In the genomic region with DNA sequence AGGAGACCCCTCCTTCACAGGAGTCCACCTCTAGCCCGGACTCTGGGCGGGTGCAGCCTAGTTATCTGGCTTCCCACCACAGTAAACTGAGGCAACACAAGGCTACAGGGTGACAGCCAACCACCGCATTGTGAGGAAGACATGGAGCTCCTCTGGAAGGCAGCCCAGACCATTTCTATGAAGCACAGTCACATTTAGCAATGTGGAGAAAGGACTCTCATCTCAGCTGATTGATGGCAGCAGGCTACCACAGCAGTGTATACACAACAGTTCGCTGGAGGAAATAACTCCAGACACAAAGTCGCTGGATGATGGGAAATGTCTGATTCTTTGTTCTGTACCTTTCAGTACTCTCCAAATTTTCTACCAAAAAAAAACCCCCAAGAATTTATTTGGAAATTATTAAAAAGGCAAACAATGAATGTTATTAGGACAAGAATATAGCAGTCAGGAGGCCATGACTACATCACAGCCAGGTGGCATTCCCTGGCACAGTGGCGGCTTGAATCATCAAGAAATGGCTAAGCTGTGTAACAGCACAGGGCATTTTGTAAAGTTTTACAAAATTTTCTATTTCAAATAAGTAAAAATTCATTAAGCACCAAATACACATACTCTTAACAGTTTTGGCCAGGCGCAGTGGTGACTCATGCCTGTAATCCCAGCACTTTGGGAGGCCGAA, we compare ENCODE assay signal across 19 cellular contexts. TPM values are rescaled to one million over a fixed set of nuclear protein-coding genes. Genes with fewer than 3 reads are reported as not detected.
DNase-seq lines count a peak whose midpoint lies in the region; FAIRE-seq and TF ChIP-seq lines count a peak whose summit lies in the region.
"Had no signal": no experiment of that assay in that cellular context is flagged by ENCODE, and none has a peak within 500 bp of the region (broad histone marks: within the 10 kb centered on the region; RNA-seq: fewer than 3 reads in every experiment).

No MANE protein-coding gene starts in this region.

- no peak overlapping the region for H3K9ac ChIP-seq in BLaER1
- H3K9ac ChIP-seq: GM23248 had no signal

- H3K27ac ChIP-seq in BLaER1 (no peak overlapping the region; the same call in 1 of the 2 replicates), dorsolateral prefrontal cortex (peak overlapping the region in 53 of 59 donors; percentile 0 to 83 (median 64))
- H3K27ac ChIP-seq: C4-2B, GM23248, SJSA1 had no signal

- no peak for TF ChIP-seq POLR2A in GM12892 (IDR thresholded peaks at IDR 0.05; ENCODE audit: low read depth, low read length)

- no peaks in the 10 kb centered on the region for H3K27me3 ChIP-seq in BLaER1
- H3K27me3 ChIP-seq in MG63, result no peaks in the 10 kb centered on the region
- no peaks in the 10 kb centered on the region for H3K27me3 ChIP-seq in dorsolateral prefrontal cortex
- H3K27me3 ChIP-seq: SJSA1 had no signal

- peak; percentile 19 for DNase-seq in MG63
- no peak for DNase-seq in dorsolateral prefrontal cortex
- DNase-seq in pons (ENCODE audit: low spot score), result peak; percentile 58
- DNase-seq in GM20000 (ENCODE audit: low spot score), result no peak
- DNase-seq in activated CD4-positive, alpha-beta T cell treated with anti-CD3 and anti-CD28 coated beads, Interleukin-2, amount 50 U/mL, for 48 hours, result no peak
- no peak for DNase-seq in DMS53 (lab: John Stamatoyannopoulos, UW)
- DNase-seq in GM12892 (ENCODE audit: insufficient read length), result no peak
- DNase-seq: DMS79 treated with DMSO at 0.1 percent for 48 hours, GM23248, Kasumi-1, NCI-H1092 treated with DMSO at 0.1 percent for 48 hours, NCI-H146, NCI-H2081, NCI-H2171 treated with DMSO at 0.1 percent for 48 hours had no signal

- H3K4me1 ChIP-seq in BLaER1, result peaks cover 13% of the 10 kb centered on the region
- H3K4me1 ChIP-seq: SJSA1 had no signal

- H4K20me1 ChIP-seq in BLaER1, result peaks cover 5% of the 10 kb centered on the region; the same call in 1 of the 2 replicates

- H3K9me3 ChIP-seq in BLaER1 (no peaks in the 10 kb centered on the region), MG63 (no peaks in the 10 kb centered on the region)
- H3K9me3 ChIP-seq: HAP-1, SJSA1 had no signal

- TF ChIP-seq CTCF in dorsolateral prefrontal cortex (IDR thresholded peaks at IDR 0.05 in 54 of 56, conservative IDR thresholded peaks at IDR 0.05 in 2 of 56; ENCODE audit: low read depth in 1 of 56, partially characterized antibody in 56 of 56) (no peak), GM20000 (IDR thresholded peaks at IDR 0.05; ENCODE audit: extremely low read depth, missing control alignments) (no peak)

- peak overlapping the region; percentile 46 for H3K4me2 ChIP-seq in BLaER1

- intact Hi-C loops in dorsolateral prefrontal cortex (cut with DNase I), result no loop called here

- H3K4me3 ChIP-seq in BLaER1 (no peak overlapping the region), MG63 (no peak overlapping the region), dorsolateral prefrontal cortex (no peak overlapping the region)
- H3K4me3 ChIP-seq: GM23248, HAP-1, SJSA1 had no signal

- no peak for FAIRE-seq in GM12892 (lab: Jason Lieb, UNC)
- FAIRE-seq: D721Med had no signal

- H3K36me3 ChIP-seq in BLaER1 (peaks cover 98% of the 10 kb centered on the region), MG63 (peaks cover 65% of the 10 kb centered on the region)

RNA-seq across cellular contexts. Expression of gene FAN1, which starts 40.1 kb away (rescaled TPM):
- 2.8 and 5.7 TPM in 2 replicates for total RNA-seq in MG63 (2014; rRNA removed; shearing (Covaris generic); ENCODE audit: low replicate concordance)
- total RNA-seq in dorsolateral prefrontal cortex, result 10 to 100 TPM; 30.1 to 55.7 (median 39.8) TPM
- polyA plus RNA-seq in GM12892 (2012; ENCODE audit: missing spikeins), result 11.5 TPM

RNA-seq across cellular contexts. Expression of gene MTMR10, which starts 47.6 kb away (rescaled TPM):
- total RNA-seq in MG63 (2014; rRNA removed; shearing (Covaris generic); ENCODE audit: low replicate concordance), result 2.4 and 16.3 TPM in 2 replicates
- total RNA-seq in dorsolateral prefrontal cortex, result 100 to 1,000 TPM in 13 of 120 experiments, 10 to 100 TPM in 107; 33.2 to 154 (median 67.8) TPM
- polyA plus RNA-seq in GM12892 (2012; ENCODE audit: missing spikeins), result 10.3 TPM

Comparison
In these comparisons a context has a peak if more than half of its experiments do, and no peak if none do; other contexts are left out.
1. DNase-seq: peak in MG63 (single experiment) and pons (single experiment); none in dorsolateral prefrontal cortex (0 of 10), GM20000 (single experiment), activated CD4-positive, alpha-beta T cell treated with anti-CD3 and anti-CD28 coated beads, Interleukin-2, amount 50 U/mL, for 48 hours (0 of 2), DMS53 (single experiment) and GM12892 (single experiment).